In genomic region chr11:95089620-95090542, GRCh38 we compare ENCODE assay signal across 8 cellular contexts. TPM values are rescaled to one million over a fixed set of nuclear protein-coding genes. Genes with fewer than 3 reads are reported as not detected.
DNase-seq lines count a peak whose midpoint lies in the region; ATAC-seq and TF ChIP-seq lines count a peak whose summit lies in the region.

Gene ENDOD1, plus strand, starts transcription at chr11:95089846. Its CDS starts 82 bp downstream, at chr11:95089928.

- H3K4me3 Mint-ChIP-seq in IgD-negative memory B cell = peak within 1 kb of the TSS; percentile 91 to 97 (median 94)
- peak within 1 kb of the TSS; percentile 86 for H3K4me3 Mint-ChIP-seq in activated naive CD4-positive, alpha-beta T cell treated with anti-CD3 and anti-CD28 coated beads for 36 hours

- TF ChIP-seq CTCF in omental fat pad (IDR thresholded peaks at IDR 0.05) (peak in 1 of 3 donors; percentile 13), testis (IDR thresholded peaks at IDR 0.05) (no peak)

- WGBS in testis, 2 donors = 1% methylated on average over 86 of the region's 106 CpGs; no CpG with 5 or more reads in 1 of the 2 donors

- intact Hi-C loops in activated naive CD4-positive, alpha-beta T cell treated with anti-CD3 and anti-CD28 coated beads for 36 hours (cut with micrococcal nuclease) = loop anchor here (1.0 to 10.0 kb wide), 10 partner anchors 21 to 1345 kb away; partner anchors contain the start of genes C11orf54, SESN3 and TAF1D
- intact Hi-C loops in testis (cut with DNase I; ENCODE audit: low total_unique reads) = no loop called here

- no peaks in the 10 kb centered on the region for H3K4me1 ChIP-seq in SJSA1 (replicated peaks)
- peaks cover 24% of the 10 kb centered on the region for H3K4me1 ChIP-seq in testis

- H3K27me3 Mint-ChIP-seq in IgD-negative memory B cell = no peaks in the 10 kb centered on the region
- no peaks in the 10 kb centered on the region for H3K27me3 Mint-ChIP-seq in activated naive CD4-positive, alpha-beta T cell treated with anti-CD3 and anti-CD28 coated beads for 36 hours (ENCODE audit: low read depth)

- peaks cover 42 to 51% (median 42%) of the 10 kb centered on the region in 3 donors for H3K4me1 Mint-ChIP-seq in IgD-negative memory B cell
- H3K4me1 Mint-ChIP-seq in activated naive CD4-positive, alpha-beta T cell treated with anti-CD3 and anti-CD28 coated beads for 36 hours (ENCODE audit: low read depth) = peaks cover 64% of the 10 kb centered on the region

- H3K27ac ChIP-seq in SJSA1 = no peak within 1 kb of the TSS
- peak within 1 kb of the TSS; percentile 86 to 93 for H3K27ac ChIP-seq in testis

- peak; percentile 90 for DNase-seq in Daoy (ENCODE audit: low read depth)
- peak; percentile 49 to 61 for DNase-seq in SJSA1 (ENCODE audit: low read depth in 1 of 2, low spot score in 2 of 2)
- DNase-seq in activated naive CD4-positive, alpha-beta T cell treated with anti-CD3 and anti-CD28 coated beads for 36 hours = peak; percentile 82
- peak; percentile 90 for DNase-seq in globus pallidus (ENCODE audit: low spot score)
- peak; percentile 36 for DNase-seq in omental fat pad (ENCODE audit: low spot score)
- DNase-seq in testis = peak; percentile 86

- H3K27me3 ChIP-seq in SJSA1 (replicated peaks) (no peaks in the 10 kb centered on the region), testis (no peaks in the 10 kb centered on the region)

- peak within 1 kb of the TSS; percentile 97 to 98 (median 98) for H3K27ac Mint-ChIP-seq in IgD-negative memory B cell
- H3K27ac Mint-ChIP-seq in activated naive CD4-positive, alpha-beta T cell treated with anti-CD3 and anti-CD28 coated beads for 36 hours = peak within 1 kb of the TSS; percentile 87

- H3K36me3 ChIP-seq in SJSA1 = no peaks in the 10 kb centered on the region
- H3K36me3 ChIP-seq in testis (ENCODE audit: low read depth, missing control alignments) = no peaks in the 10 kb centered on the region

- peak; percentile 27 for TF ChIP-seq POLR2A in testis (IDR thresholded peaks at IDR 0.05)

- CTCF ChIA-PET in activated naive CD4-positive, alpha-beta T cell treated with anti-CD3 and anti-CD28 coated beads for 36 hours (lab: Charles Lee) = interaction anchor here (1.1 to 9.4 kb wide), 8 partner anchors 10 to 615 kb away, joined by 3 to 132 read pairs (median 6); partner anchors contain the start of gene SRSF8

- H3K36me3 Mint-ChIP-seq in IgD-negative memory B cell = no peaks in the 10 kb centered on the region
- H3K36me3 Mint-ChIP-seq in activated naive CD4-positive, alpha-beta T cell treated with anti-CD3 and anti-CD28 coated beads for 36 hours (ENCODE audit: low read depth) = peaks cover 3% of the 10 kb centered on the region

- peak within 1 kb of the TSS; percentile 52 for H3K4me3 ChIP-seq in SJSA1
- H3K4me3 ChIP-seq in testis = peak within 1 kb of the TSS; percentile 73 to 81

- H3K9me3 Mint-ChIP-seq in IgD-negative memory B cell = no peaks in the 10 kb centered on the region
- no peaks in the 10 kb centered on the region for H3K9me3 Mint-ChIP-seq in activated naive CD4-positive, alpha-beta T cell treated with anti-CD3 and anti-CD28 coated beads for 36 hours

- ATAC-seq in GM21576 (IDR thresholded peaks at IDR 0.05; ENCODE audit: unreplicated experiment) (peak; percentile 81), omental fat pad (ENCODE audit: low FRiP score) (peak; percentile 95)

- H3K9me3 ChIP-seq in SJSA1 (replicated peaks) (no peaks in the 10 kb centered on the region), testis (no peaks in the 10 kb centered on the region)

RNA-seq across cellular contexts. Expression of gene ENDOD1, which starts in this region (rescaled TPM):
- 13.6 and 16.2 TPM in 2 replicates for total RNA-seq in Daoy (2014; rRNA removed; shearing (Covaris generic))
- 16.4 TPM for polyA plus RNA-seq in IgD-negative memory B cell
- total RNA-seq in SJSA1 (2014; rRNA removed; shearing (Covaris generic)) = 4.1 and 4.3 TPM in 2 replicates
- total RNA-seq in activated naive CD4-positive, alpha-beta T cell treated with anti-CD3 and anti-CD28 coated beads for 36 hours = 10 to 100 TPM; 14.5 to 15.2 TPM
- 10 to 100 TPM; 18.2 to 59.1 (median 27.3) TPM for total RNA-seq in omental fat pad
- 10 to 100 TPM; 55.6 to 71.8 TPM for total RNA-seq in testis
- polyA plus RNA-seq in testis (ENCODE audit: insufficient read depth, low read depth, low replicate concordance) = 28.9 TPM

Comparison
In these comparisons a context has a peak if more than half of its experiments do, and no peak if none do; other contexts are left out.
1. DNase-seq: peak in every context shown above with its lines; median percentile 90 in Daoy; 90 in globus pallidus; 86 in testis; 82 in activated naive CD4-positive, alpha-beta T cell treated with anti-CD3 and anti-CD28 coated beads for 36 hours; 55 in SJSA1; 36 in omental fat pad.